ENCODE assay signal across 12 cellular contexts in genomic region chr10:88063861-88064521, GRCh38.
DNase-seq lines count a peak whose midpoint lies in the region; ATAC-seq, FAIRE-seq and TF ChIP-seq lines count a peak whose summit lies in the region.
"Had no signal": no experiment of that assay in that cellular context is flagged by ENCODE, and none has a peak within 500 bp of the region (broad histone marks: within the 10 kb centered on the region; RNA-seq: fewer than 3 reads in every experiment).

No MANE protein-coding gene starts in this region.

- H3K27me3 Mint-ChIP-seq in T-helper 17 cell, result no peaks in the 10 kb centered on the region
- H3K27me3 Mint-ChIP-seq: stimulated activated naive CD8-positive, alpha-beta T cell treated with anti-CD3 and anti-CD28 coated beads, Interleukin-15, Interleukin-2, amounts not matched to agents 100 ng/mL and 50 ng/mL, for 24 hours had no signal

- H3K4me1 ChIP-seq in thyroid gland, result peaks cover 27 to 36% of the 10 kb centered on the region in 2 donors

- no peaks in the 10 kb centered on the region for H3K36me3 ChIP-seq in thyroid gland
- H3K36me3 ChIP-seq: sigmoid colon had no signal

- H3K27ac Mint-ChIP-seq in T-helper 17 cell, result peak overlapping the region; percentile 39
- H3K27ac Mint-ChIP-seq: stimulated activated naive CD8-positive, alpha-beta T cell treated with anti-CD3 and anti-CD28 coated beads, Interleukin-15, Interleukin-2, amounts not matched to agents 100 ng/mL and 50 ng/mL, for 24 hours had no signal

- peak; percentile 54 for FAIRE-seq in GM12892 (lab: Jason Lieb, UNC)
- FAIRE-seq: RCC 7860 had no signal

- peaks cover 34% of the 10 kb centered on the region for H3K4me1 Mint-ChIP-seq in T-helper 17 cell

- TF ChIP-seq CTCF in lower leg skin (IDR thresholded peaks at IDR 0.05), result no peak
- TF ChIP-seq CTCF in thyroid gland (IDR thresholded peaks at IDR 0.05), result no peak

- no peaks in the 10 kb centered on the region for H3K27me3 ChIP-seq in thyroid gland
- H3K27me3 ChIP-seq: sigmoid colon had no signal

- 30 to 49% methylated on average over 4 of the region's 4 CpGs for WGBS in lower leg skin, 2 donors
- WGBS in thyroid gland, 2 donors, result 36 to 38% methylated on average over 4 of the region's 4 CpGs

- H3K9me3 ChIP-seq in T-helper 17 cell (ENCODE audit: control insufficient read depth, low read length, poor library complexity, severe bottlenecking) (no peaks in the 10 kb centered on the region), thyroid gland (no peaks in the 10 kb centered on the region)
- H3K9me3 ChIP-seq: sigmoid colon had no signal

- no peak for ATAC-seq in T-helper 17 cell

- H3K36me3 Mint-ChIP-seq in T-helper 17 cell (ENCODE audit: low read depth), result no peaks in the 10 kb centered on the region

- H3K27ac ChIP-seq in thyroid gland, result peak overlapping the region; percentile 65 to 86 (median 83)

- H3K4me3 ChIP-seq in lower leg skin (ENCODE audit: low read depth, poor library complexity, severe bottlenecking) (no peak overlapping the region), thyroid gland (replicated peaks in 1 of 3) (no peak overlapping the region)
- H3K4me3 ChIP-seq: coronary artery, sigmoid colon had no signal

- intact Hi-C loops in lower leg skin (cut with DNase I; ENCODE audit: low total_unique reads), result no loop called here
- intact Hi-C loops in thyroid gland (cut with DNase I), result no loop called here

- TF ChIP-seq POLR2A in GM12892 (IDR thresholded peaks at IDR 0.05; ENCODE audit: low read depth, low read length) (no peak), lower leg skin (IDR thresholded peaks at IDR 0.05) (no peak), thyroid gland (IDR thresholded peaks at IDR 0.05) (no peak)

- no peak overlapping the region for H3K4me3 Mint-ChIP-seq in T-helper 17 cell
- H3K4me3 Mint-ChIP-seq: stimulated activated naive CD8-positive, alpha-beta T cell treated with anti-CD3 and anti-CD28 coated beads, Interleukin-15, Interleukin-2, amounts not matched to agents 100 ng/mL and 50 ng/mL, for 24 hours had no signal

- no peak for DNase-seq in GM12892 (ENCODE audit: insufficient read length)
- no peak for DNase-seq in T-helper 17 cell
- DNase-seq in lower leg skin (ENCODE audit: low spot score in 2 of 2), result peak; percentile 29 to 77
- DNase-seq in thyroid gland, result no peak
- DNase-seq in dedifferentiated amniotic fluid mesenchymal stem cell (ENCODE audit: extremely low spot score), result no peak
- no peak for DNase-seq in ureter (ENCODE audit: low spot score)
- DNase-seq in stimulated activated naive CD4-positive, alpha-beta T cell treated with Interleukin-2 at 50 U/mL for 16 hours (lab: John Stamatoyannopoulos, UW), result no peak
- DNase-seq: NCI-H2029 treated with DMSO at 0.1 percent for 48 hours had no signal

Comparison
In these comparisons a context has a peak if more than half of its experiments do, and no peak if none do; other contexts are left out.
1. DNase-seq: peak in lower leg skin (2 of 2); none in GM12892 (single experiment), T-helper 17 cell (0 of 3), thyroid gland (0 of 2), dedifferentiated amniotic fluid mesenchymal stem cell (single experiment), ureter (single experiment) and stimulated activated naive CD4-positive, alpha-beta T cell treated with Interleukin-2 at 50 U/mL for 16 hours (single experiment).